In the genomic region with DNA sequence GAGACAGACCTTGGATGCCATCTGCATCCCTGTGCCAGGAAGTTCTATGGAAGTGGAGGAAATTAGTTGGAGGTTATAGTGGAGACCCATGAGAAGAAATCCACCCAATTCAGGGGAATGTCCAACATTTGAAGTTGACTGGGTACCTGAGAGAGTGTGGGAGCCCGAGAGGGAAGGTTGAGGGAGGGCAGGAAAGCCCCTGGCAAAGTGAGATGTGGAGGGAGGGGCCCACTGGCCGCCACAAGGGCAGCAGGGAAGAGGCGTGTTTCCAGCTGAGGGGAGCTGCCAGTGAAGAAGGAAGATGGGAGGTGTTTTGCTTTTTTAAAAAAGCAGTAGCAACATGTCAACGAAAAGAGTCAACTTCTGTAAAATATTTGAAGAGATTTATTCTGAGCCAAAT, we compare ENCODE assay signal across 22 cellular contexts. TPM values are rescaled to one million over a fixed set of nuclear protein-coding genes. Genes with fewer than 3 reads are reported as not detected.
DNase-seq lines count a peak whose midpoint lies in the region; ATAC-seq, FAIRE-seq and TF ChIP-seq lines count a peak whose summit lies in the region.
"Had no signal": no experiment of that assay in that cellular context is flagged by ENCODE, and none has a peak within 500 bp of the region (broad histone marks: within the 10 kb centered on the region; RNA-seq: fewer than 3 reads in every experiment).

No MANE protein-coding gene starts in this region.

- no peak for DNase-seq in activated CD4-positive, alpha-beta T cell treated with anti-CD3 and anti-CD28 coated beads, Interleukin-2, amount 10 ng/mL, durations not matched to agents 24 days and 14 days
- no peak for DNase-seq in activated CD4-positive, alpha-beta T cell treated with anti-CD3 and anti-CD28 coated beads for 48 hours
- DNase-seq in Peyer's patch (peak in 2 of 3 donors; percentile 9 to 11), K562 (ENCODE audit: extremely low read depth in 1 of 4, low spot score in 3 of 4) (no peak), neuronal stem cell (ENCODE audit: low spot score) (no peak), dorsolateral prefrontal cortex (no peak), SIG-M5 (lab: John Stamatoyannopoulos, UW) (no peak), middle frontal gyrus (ENCODE audit: extremely low spot score, low spot score) (no peak)
- DNase-seq: activated CD4-positive, CD25-positive, alpha-beta regulatory T cell treated with anti-CD3 and anti-CD28 coated beads, Interleukin-2, amount 50 U/mL, for 72 hours; activated T-cell treated with anti-CD3 and anti-CD28 coated beads, Interleukin-2, amount 50 U/mL, for 4 hours; aorta; C1 segment of cervical spinal cord; DMS79; NCI-H748 treated with DMSO at 0.1 percent for 48 hours; nephron progenitor cell; upper lobe of left lung had no signal

- no TSS peak for BruUV-seq in K562 (replicated peaks; lab: Mats Ljungman, UMichigan)

- H3K4me2 ChIP-seq in K562 (ENCODE audit: insufficient read depth, low read length) (no peak overlapping the region), neuronal stem cell (ENCODE audit: insufficient read depth, low read length, poor library complexity, severe bottlenecking) (no peak overlapping the region)

- no peaks in the 10 kb centered on the region for H4K20me1 ChIP-seq in K562 (replicated peaks; ENCODE audit: control insufficient read depth, insufficient read depth, low read length)

- no peak overlapping the region for H2BK5ac ChIP-seq in neuronal stem cell (ENCODE audit: low read length)

- H3K4me3 ChIP-seq in Peyer's patch (no peak overlapping the region), K562 (no peak overlapping the region), neuronal stem cell (ENCODE audit: low read length in 2 of 2) (no peak overlapping the region), dorsolateral prefrontal cortex (no peak overlapping the region)
- H3K4me3 ChIP-seq: upper lobe of left lung had no signal

- no peak overlapping the region for H4K91ac ChIP-seq in neuronal stem cell (ENCODE audit: low read depth, low read length, poor library complexity)

- H3K36me3 Mint-ChIP-seq in activated CD4-positive, alpha-beta T cell treated with anti-CD3 and anti-CD28 coated beads, Interleukin-2, amount 10 ng/mL, durations not matched to agents 24 days and 14 days (ENCODE audit: low read depth) = peaks cover 3% of the 10 kb centered on the region

- H3K27me3 Mint-ChIP-seq in activated CD4-positive, alpha-beta T cell treated with anti-CD3 and anti-CD28 coated beads, Interleukin-2, amount 10 ng/mL, durations not matched to agents 24 days and 14 days = peaks cover 10% of the 10 kb centered on the region

- H2AK5ac ChIP-seq in neuronal stem cell (ENCODE audit: low read depth, low read length) = no peak overlapping the region

- POLR2A ChIA-PET in K562 (lab: Yijun Ruan, JAX) = interaction anchor here (0.7 kb wide), 1 partner anchor 62 kb away, joined by 3 read pairs; no protein-coding TSS in a partner anchor

- no peaks in the 10 kb centered on the region for H3K9me1 ChIP-seq in K562 (ENCODE audit: control insufficient read depth, insufficient read depth, low read length)

- peak overlapping the region; percentile 14 for H2BK12ac ChIP-seq in neuronal stem cell (ENCODE audit: low read length)

- no peaks in the 10 kb centered on the region for H3K79me2 ChIP-seq in K562 (ENCODE audit: control insufficient read depth, insufficient read depth, low read length)

- H3K27me3 ChIP-seq in Peyer's patch (no peaks in the 10 kb centered on the region), K562 (ENCODE audit: control insufficient read depth in 2 of 2, insufficient read depth in 2 of 2, low read length in 2 of 2) (no peaks in the 10 kb centered on the region), neuronal stem cell (ENCODE audit: control insufficient read depth in 3 of 3, insufficient read depth in 3 of 3, low read depth in 1 of 3, low read length in 3 of 3) (peaks cover 0 to 3% (median 0%) of the 10 kb centered on the region in 3 experiments), dorsolateral prefrontal cortex (no peaks in the 10 kb centered on the region)
- H3K27me3 ChIP-seq: upper lobe of left lung had no signal

- 38% methylated on average over 4 of the region's 4 CpGs for WGBS in K562 (ENCODE audit: insufficient coverage, low coverage, missing lambda C conversion rate)
- no CpG with 5 or more reads among the region's 4 CpGs for WGBS in neuronal stem cell (ENCODE audit: extremely low coverage in 2 of 2, insufficient read length in 2 of 2, insufficient replicate concordance in 1 of 2), 2 donors

- peak overlapping the region; percentile 35 for H2BK15ac ChIP-seq in neuronal stem cell (ENCODE audit: low read length)

- H3K4me1 ChIP-seq in Peyer's patch (no peaks in the 10 kb centered on the region), K562 (replicated peaks in 1 of 2; ENCODE audit: control insufficient read depth in 2 of 2, insufficient read depth in 2 of 2, low read length in 2 of 2) (peaks cover 13 to 14% of the 10 kb centered on the region in 2 experiments; a peak in 3 of 5 replicates), neuronal stem cell (ENCODE audit: control insufficient read depth in 2 of 2, insufficient read depth in 1 of 2, low read depth in 1 of 2, low read length in 2 of 2) (peaks cover 3 to 4% of the 10 kb centered on the region in 2 donors)

- peak overlapping the region; percentile 23 for H3K4me3 Mint-ChIP-seq in activated CD4-positive, alpha-beta T cell treated with anti-CD3 and anti-CD28 coated beads, Interleukin-2, amount 10 ng/mL, durations not matched to agents 24 days and 14 days
- H3K4me3 Mint-ChIP-seq: activated T-cell treated with anti-CD3 and anti-CD28 coated beads, Interleukin-2, amount 50 U/mL, for 4 hours; memory B cell; nephron progenitor cell had no signal

- peaks cover 19% of the 10 kb centered on the region for H3K4me1 Mint-ChIP-seq in activated CD4-positive, alpha-beta T cell treated with anti-CD3 and anti-CD28 coated beads, Interleukin-2, amount 10 ng/mL, durations not matched to agents 24 days and 14 days
- H3K4me1 Mint-ChIP-seq: nephron progenitor cell had no signal

- no peak for ATAC-seq in K562

- H3K79me1 ChIP-seq in neuronal stem cell (ENCODE audit: low read depth, low read length) = no peaks in the 10 kb centered on the region

- H3K9ac ChIP-seq in K562 (ENCODE audit: insufficient read depth in 1 of 2, low read depth in 2 of 2, low read length in 2 of 2) = peak overlapping the region in 1 of 2 experiments; percentile 27; a peak in 1 of 4 replicates
- no peak overlapping the region for H3K9ac ChIP-seq in neuronal stem cell (ENCODE audit: low read depth, low read length, poor library complexity)

- H3K27ac ChIP-seq in Peyer's patch (no peak overlapping the region), K562 (ENCODE audit: extremely low read depth, low read depth, low read length) (no peak overlapping the region), neuronal stem cell (replicated peaks; ENCODE audit: low read length) (no peak overlapping the region), dorsolateral prefrontal cortex (no peak overlapping the region)

- no peak overlapping the region for H3K14ac ChIP-seq in neuronal stem cell (ENCODE audit: low read length)

- TF ChIP-seq RAD21 in K562 (CRISPR knock-in tag; conservative IDR thresholded peaks at IDR 0.05 in 1 of 2, IDR thresholded peaks at IDR 0.05 in 1 of 2) = no peak

- H3K36me3 ChIP-seq in Peyer's patch (no peaks in the 10 kb centered on the region), K562 (ENCODE audit: control insufficient read depth, insufficient read depth, low read length) (no peaks in the 10 kb centered on the region), neuronal stem cell (replicated peaks in 1 of 2; ENCODE audit: control insufficient read depth in 2 of 2, insufficient read depth in 2 of 2, low read length in 2 of 2) (no peaks in the 10 kb centered on the region)
- H3K36me3 ChIP-seq: upper lobe of left lung had no signal

- no peak for TF ChIP-seq CTCF in Peyer's patch (IDR thresholded peaks at IDR 0.05)
- TF ChIP-seq CTCF in K562 (IDR thresholded peaks at IDR 0.05 in 2 of 3, conservative IDR thresholded peaks at IDR 0.05 in 1 of 3; ENCODE audit: insufficient read depth in 2 of 3, low read depth in 1 of 3, low read length in 3 of 3) = no peak
- no peak for TF ChIP-seq CTCF in dorsolateral prefrontal cortex (IDR thresholded peaks at IDR 0.05 in 54 of 56, conservative IDR thresholded peaks at IDR 0.05 in 2 of 56; ENCODE audit: low read depth in 1 of 56, partially characterized antibody in 56 of 56)

- peak overlapping the region; percentile 69; the same call in 1 of the 2 replicates for H2AFZ ChIP-seq in K562 (ENCODE audit: low read depth, low read length)
- no peak overlapping the region for H2AFZ ChIP-seq in neuronal stem cell (ENCODE audit: low read length)

- in situ Hi-C loops in K562 (cut with MboI) = no loop called here

- H4K8ac ChIP-seq in neuronal stem cell (ENCODE audit: low read depth, low read length) = no peak overlapping the region

- peak overlapping the region; percentile 74 for H3K23ac ChIP-seq in neuronal stem cell (ENCODE audit: low read depth, low read length, poor library complexity)

- FAIRE-seq in K562 (lab: Jason Lieb, UNC) = no peak
- FAIRE-seq: A204.1, endometrium, HTR-8/SVneo, islet of Langerhans had no signal

- TF ChIP-seq POLR2A in Peyer's patch (IDR thresholded peaks at IDR 0.05) = no peak
- TF ChIP-seq POLR2A in K562 (conservative IDR thresholded peaks at IDR 0.05) = no peak

- H3K4ac ChIP-seq in neuronal stem cell (ENCODE audit: low read length) = no peak overlapping the region

- H3K9me3 Mint-ChIP-seq in activated CD4-positive, alpha-beta T cell treated with anti-CD3 and anti-CD28 coated beads, Interleukin-2, amount 10 ng/mL, durations not matched to agents 24 days and 14 days = peaks cover 7% of the 10 kb centered on the region
- H3K9me3 Mint-ChIP-seq: activated T-cell treated with anti-CD3 and anti-CD28 coated beads, Interleukin-2, amount 50 U/mL, for 4 hours; memory B cell had no signal

- H3K9me3 ChIP-seq in Peyer's patch = no peaks in the 10 kb centered on the region
- H3K9me3 ChIP-seq in K562 (replicated peaks; ENCODE audit: control insufficient read depth, insufficient read depth, low read depth, low read length) = no peaks in the 10 kb centered on the region
- H3K9me3 ChIP-seq in neuronal stem cell (replicated peaks in 1 of 2; ENCODE audit: control insufficient read depth in 2 of 2, insufficient read depth in 1 of 2, low read depth in 1 of 2, low read length in 2 of 2) = no peaks in the 10 kb centered on the region
- H3K9me3 ChIP-seq: upper lobe of left lung had no signal

- H3K18ac ChIP-seq in neuronal stem cell (ENCODE audit: low read length) = no peak overlapping the region

- CTCF ChIA-PET in K562 (lab: Yijun Ruan, JAX; ENCODE audit: low intra/inter-chr PET ratio) = interaction anchor here (0.6 kb wide), 2 partner anchors 68 to 73 kb away, joined by 3 read pairs; no protein-coding TSS in a partner anchor

- no peak for TF ChIP-seq EP300 in K562 (IDR thresholded peaks at IDR 0.05; ENCODE audit: low read length)

- H3K27ac Mint-ChIP-seq in activated CD4-positive, alpha-beta T cell treated with anti-CD3 and anti-CD28 coated beads, Interleukin-2, amount 10 ng/mL, durations not matched to agents 24 days and 14 days = peak overlapping the region; percentile 56
- H3K27ac Mint-ChIP-seq: memory B cell, nephron progenitor cell had no signal

- H2BK120ac ChIP-seq in neuronal stem cell (ENCODE audit: low read depth, low read length) = no peak overlapping the region

- intact Hi-C loops in activated CD4-positive, alpha-beta T cell treated with anti-CD3 and anti-CD28 coated beads, Interleukin-2, amount 10 ng/mL, durations not matched to agents 24 days and 14 days (cut with micrococcal nuclease) = no loop called here
- intact Hi-C loops in K562 (cut with micrococcal nuclease) = loop anchor here (2.0 kb wide), 1 partner anchor 73 kb away; no protein-coding TSS in a partner anchor
- intact Hi-C loops in dorsolateral prefrontal cortex (cut with DNase I) = no loop called here

RNA-seq across cellular contexts. Expression of gene SERPINB9, which starts 16.3 kb away (rescaled TPM):
- 81.3 and 83.8 TPM in 2 replicates for total RNA-seq in activated CD4-positive, alpha-beta T cell treated with anti-CD3 and anti-CD28 coated beads, Interleukin-2, amount 10 ng/mL, durations not matched to agents 24 days and 14 days
- 10 to 100 TPM in 1 of 4 donors, 1 to 10 TPM in 3; 2.9 to 13.2 (median 4.0) TPM for total RNA-seq in Peyer's patch
- total RNA-seq in K562 (2011; cell fraction: chromatin; rRNA removed; ENCODE audit: low replicate concordance) = 38.5 and 40.9 TPM in 2 replicates
- total RNA-seq in K562 (2011; cell fraction: nucleolus; rRNA removed) = 25.5 and 30.9 TPM in 2 replicates
- total RNA-seq in K562 (2011; cell fraction: nucleoplasm; rRNA removed) = 39.8 and 60.8 TPM in 2 replicates
- total RNA-seq in K562 (2014; rRNA removed) = 18.8 and 18.9 TPM in 2 replicates
- 30.7 and 37.5 TPM in 2 replicates for total RNA-seq in K562 (2014; rRNA removed; fragmentation: Illumina TruSeq; extraction: Trizol)
- 18.4 and 21.5 TPM in 2 replicates for total RNA-seq in K562 (2015; rRNA removed; fragmentation: Illumina TruSeq; extraction: Trizol)
- 31.7 and 37.0 TPM in 2 replicates for total RNA-seq in K562 (2021)
- polyA plus RNA-seq in K562 (2011; rRNA removed) = 72.3 and 136 TPM in 2 replicates
- 68.2 and 93.0 TPM in 2 replicates for polyA plus RNA-seq in K562 (2011; cell fraction: cytosol; rRNA removed)
- 24.3 and 46.3 TPM in 2 replicates for polyA plus RNA-seq in K562 (2011; cell fraction: nucleus; rRNA removed)
- 21.2 and 35.3 TPM in 2 replicates for polyA plus RNA-seq in K562 (2012)
- polyA plus RNA-seq in K562 (2014; fragmentation: Illumina TruSeq; extraction: Trizol) = 34.6 and 40.3 TPM in 2 replicates
- polyA plus RNA-seq in K562 (2014; fragmentation: Nextera tagmentation; extraction: Ambion mirVana) = 10 to 100 TPM; 12.1 to 20.0 TPM
- polyA plus RNA-seq in K562 (2014; rRNA removed) = 26.6 and 32.2 TPM in 2 replicates
- 75.4 and 149 TPM in 2 replicates for polyA minus RNA-seq in K562 (2011; rRNA and poly(A)+ RNA removed)
- polyA minus RNA-seq in K562 (2011; cell fraction: cytosol; rRNA and poly(A)+ RNA removed) = 34.9 and 85.8 TPM in 2 replicates
- polyA minus RNA-seq in K562 (2011; cell fraction: nucleus; rRNA and poly(A)+ RNA removed) = 14.3 and 16.3 TPM in 2 replicates
- polyA plus RNA-seq in neuronal stem cell (2013, experiment 1 of 2) = 0.96 TPM
- polyA plus RNA-seq in neuronal stem cell (2013, experiment 2 of 2) = 1.1 TPM
- total RNA-seq in dorsolateral prefrontal cortex = 10 to 100 TPM in 114 of 120 experiments, 1 to 10 TPM in 6; 8.0 to 22.0 (median 14.4) TPM
- total RNA-seq: SK-MEL-5 had no signal

RNA-seq across cellular contexts. Expression of gene SERPINB6, which starts 52.0 kb away (rescaled TPM):
- total RNA-seq in activated CD4-positive, alpha-beta T cell treated with anti-CD3 and anti-CD28 coated beads, Interleukin-2, amount 10 ng/mL, durations not matched to agents 24 days and 14 days = 33.1 and 36.2 TPM in 2 replicates
- total RNA-seq in Peyer's patch = 100 to 1,000 TPM; 170 to 462 (median 219) TPM
- 141 and 220 TPM in 2 replicates for total RNA-seq in K562 (2011; cell fraction: chromatin; rRNA removed; ENCODE audit: low replicate concordance)
- total RNA-seq in K562 (2011; cell fraction: nucleolus; rRNA removed) = 93.6 and 93.8 TPM in 2 replicates
- 147 and 201 TPM in 2 replicates for total RNA-seq in K562 (2011; cell fraction: nucleoplasm; rRNA removed)
- 86.6 and 92.4 TPM in 2 replicates for total RNA-seq in K562 (2014; rRNA removed)
- 111 and 114 TPM in 2 replicates for total RNA-seq in K562 (2014; rRNA removed; fragmentation: Illumina TruSeq; extraction: Trizol)
- total RNA-seq in K562 (2015; rRNA removed; fragmentation: Illumina TruSeq; extraction: Trizol) = 100 and 113 TPM in 2 replicates
- total RNA-seq in K562 (2021) = 124 and 126 TPM in 2 replicates
- polyA plus RNA-seq in K562 (2011; rRNA removed) = 151 and 210 TPM in 2 replicates
- polyA plus RNA-seq in K562 (2011; cell fraction: cytosol; rRNA removed) = 171 and 185 TPM in 2 replicates
- polyA plus RNA-seq in K562 (2011; cell fraction: nucleus; rRNA removed) = 130 and 168 TPM in 2 replicates
- 133 and 231 TPM in 2 replicates for polyA plus RNA-seq in K562 (2012)
- 162 and 176 TPM in 2 replicates for polyA plus RNA-seq in K562 (2014; fragmentation: Illumina TruSeq; extraction: Trizol)
- polyA plus RNA-seq in K562 (2014; fragmentation: Nextera tagmentation; extraction: Ambion mirVana) = 100 to 1,000 TPM; 143 to 211 TPM
- 145 and 159 TPM in 2 replicates for polyA plus RNA-seq in K562 (2014; rRNA removed)
- polyA minus RNA-seq in K562 (2011; rRNA and poly(A)+ RNA removed) = 135 and 183 TPM in 2 replicates
- polyA minus RNA-seq in K562 (2011; cell fraction: cytosol; rRNA and poly(A)+ RNA removed) = 64.3 and 74.2 TPM in 2 replicates
- polyA minus RNA-seq in K562 (2011; cell fraction: nucleus; rRNA and poly(A)+ RNA removed) = 60.0 and 62.5 TPM in 2 replicates
- polyA plus RNA-seq in neuronal stem cell (2013, experiment 1 of 2) = 8.4 TPM
- polyA plus RNA-seq in neuronal stem cell (2013, experiment 2 of 2) = 9.3 TPM
- 100 to 1,000 TPM in 6 of 120 experiments, 10 to 100 TPM in 114; 44.0 to 114 (median 69.4) TPM for total RNA-seq in dorsolateral prefrontal cortex

Comparison
In these comparisons a context has a peak if more than half of its experiments do, and no peak if none do; other contexts are left out.
1. DNase-seq: peak in Peyer's patch (2 of 3); none in activated CD4-positive, alpha-beta T cell treated with anti-CD3 and anti-CD28 coated beads, Interleukin-2, amount 10 ng/mL, durations not matched to agents 24 days and 14 days (single experiment), activated CD4-positive, alpha-beta T cell treated with anti-CD3 and anti-CD28 coated beads for 48 hours (single experiment), K562 (0 of 4), neuronal stem cell (single experiment), dorsolateral prefrontal cortex (0 of 10), SIG-M5 (single experiment) and middle frontal gyrus (single experiment).